23 cellular contexts compared by ENCODE assay signal in the genomic region with DNA sequence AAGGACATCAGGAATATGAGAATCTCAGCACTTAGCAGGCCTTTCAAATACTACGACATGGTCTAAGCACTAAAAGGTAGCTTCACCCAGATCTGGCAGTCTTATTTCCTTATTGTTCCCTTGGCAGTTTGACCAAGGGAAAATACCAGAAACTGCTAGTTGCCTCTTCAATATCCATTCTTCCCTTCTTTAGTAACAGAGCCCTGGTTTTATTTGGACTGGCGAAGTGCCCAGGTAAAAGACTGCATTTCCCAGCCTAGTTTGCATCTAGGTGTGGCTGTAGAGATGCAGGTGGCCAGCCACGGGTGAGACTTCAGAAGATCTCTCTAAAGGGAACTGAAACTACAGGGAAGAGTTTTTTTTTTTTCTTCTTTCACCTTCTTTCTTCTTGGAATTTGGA. TPM values are rescaled to one million over a fixed set of nuclear protein-coding genes. Genes with fewer than 3 reads are reported as not detected.
DNase-seq lines count a peak whose midpoint lies in the region; ATAC-seq and TF ChIP-seq lines count a peak whose summit lies in the region.
"Had no signal": no experiment of that assay in that cellular context is flagged by ENCODE, and none has a peak within 500 bp of the region (broad histone marks: within the 10 kb centered on the region; RNA-seq: fewer than 3 reads in every experiment).

No MANE protein-coding gene starts in this region.

- H3K9me3 ChIP-seq in lung (ENCODE audit: control insufficient read depth in 2 of 2, insufficient read depth in 1 of 2, low read length in 1 of 2) (peaks cover 0 to 1% of the 10 kb centered on the region in 2 donors), Peyer's patch (no peaks in the 10 kb centered on the region)
- H3K9me3 ChIP-seq: esophagus squamous epithelium, neutrophil had no signal

- H3K36me3 ChIP-seq in lung (ENCODE audit: control insufficient read depth in 2 of 2, insufficient read depth in 2 of 2, low read length in 2 of 2) (no peaks in the 10 kb centered on the region), Peyer's patch (no peaks in the 10 kb centered on the region)
- H3K36me3 ChIP-seq: esophagus squamous epithelium, neutrophil had no signal

- peak; percentile 41 for ATAC-seq in lung (ENCODE audit: insufficient read depth, low FRiP score)
- ATAC-seq: T-cell had no signal

- H3K27ac ChIP-seq in VCaP (peak overlapping the region; percentile 39), lung (ENCODE audit: low read depth in 1 of 2, low read length in 1 of 2) (no peak overlapping the region), Peyer's patch (no peak overlapping the region)
- H3K27ac ChIP-seq: esophagus squamous epithelium, neutrophil had no signal

- WGBS in lung, 2 donors, result 63 to 76% methylated on average over 3 of the region's 3 CpGs

- H3K4me3 ChIP-seq in lung, result no peak overlapping the region
- no peak overlapping the region for H3K4me3 ChIP-seq in Peyer's patch
- H3K4me3 ChIP-seq: esophagus squamous epithelium had no signal

- H3K4me1 ChIP-seq in lung (ENCODE audit: control insufficient read depth in 2 of 2, insufficient read depth in 2 of 2, low read length in 2 of 2) (no peaks in the 10 kb centered on the region), Peyer's patch (no peaks in the 10 kb centered on the region)

- DNase-seq in DMS53 (lab: John Stamatoyannopoulos, UW) (peak; percentile 42), NCI-H2029 treated with DMSO at 0.1 percent for 48 hours (lab: John Stamatoyannopoulos, UW) (peak; percentile 65), lung (ENCODE audit: low spot score) (peak; percentile 59), NCI-H1092 treated with DMSO at 0.1 percent for 48 hours (lab: John Stamatoyannopoulos, UW) (no peak), Peyer's patch (no peak), nucleus accumbens (lab: John Stamatoyannopoulos, UW) (no peak), foreskin melanocyte (no peak)
- DNase-seq: activated CD4-positive, alpha-beta T cell treated with anti-CD3 and anti-CD28 coated beads, Interleukin-2, amount 50 U/mL, for 1 hour; activated naive CD4-positive, alpha-beta T cell; amygdala; caudate nucleus; CD4-positive, CD25-positive, alpha-beta regulatory T cell; DND-41; esophagus squamous epithelium; NCI-H226; retina; SIG-M5; stimulated activated CD4-positive, alpha-beta T cell treated with anti-CD3 and anti-CD28 coated beads, Interleukin-12 subunit alpha, Interleukin-12 subunit beta, amount 100 ng/mL, for 4 hours; T-cell had no signal

- no peaks in the 10 kb centered on the region for H3K27me3 ChIP-seq in lung (ENCODE audit: control insufficient read depth, insufficient read depth)
- no peaks in the 10 kb centered on the region for H3K27me3 ChIP-seq in Peyer's patch

- no peak for TF ChIP-seq POLR2A in Peyer's patch (IDR thresholded peaks at IDR 0.05)

- TF ChIP-seq CTCF in VCaP (conservative IDR thresholded peaks at IDR 0.05) (no peak), lung (IDR thresholded peaks at IDR 0.05; ENCODE audit: control extremely low read depth, extremely low read depth) (no peak), Peyer's patch (IDR thresholded peaks at IDR 0.05) (no peak)

RNA-seq across cellular contexts. Expression of gene DMRT2, which starts 21.6 kb away (rescaled TPM):
- 1 to 10 TPM in 1 of 2 donors, under 1 TPM in 1; 0.52 to 1.7 TPM for total RNA-seq in lung
- polyA plus RNA-seq in lung, result under 1 TPM; 0.62 to 0.98 TPM
- not detected for total RNA-seq in Peyer's patch
- total RNA-seq: CD4-positive, CD25-positive, alpha-beta regulatory T cell; glomerular endothelial cell; T-cell had no signal
- polyA plus RNA-seq: AG04450; CD4-positive, CD25-positive, alpha-beta regulatory T cell had no signal

Comparison
In these comparisons a context has a peak if more than half of its experiments do, and no peak if none do; other contexts are left out.
1. DNase-seq: peak in DMS53 (single experiment), NCI-H2029 treated with DMSO at 0.1 percent for 48 hours (single experiment) and lung (single experiment); none in NCI-H1092 treated with DMSO at 0.1 percent for 48 hours (single experiment), Peyer's patch (0 of 3), nucleus accumbens (0 of 56) and foreskin melanocyte (single experiment).